Comparison of ENCODE assay signal across 1 cellular context in genomic region chr15:101547737-101548136, GRCh38.
TF ChIP-seq lines count a peak whose summit lies in the region.

No MANE protein-coding gene starts in this region.

TF ChIP-seq in HEK293, 187 proteins besides CTCF, POLR2A, EP300 and RAD21 (continued from another document):
- TF ChIP-seq ZNF692 (tag by site-specific recombination; IDR thresholded peaks at IDR 0.05) (no peak), ZNF324 (tag by site-specific recombination; IDR thresholded peaks at IDR 0.05) (no peak), ZNF473 (tag by site-specific recombination; IDR thresholded peaks at IDR 0.05) (no peak)
